ENCODE assay signal across 23 cellular contexts in genomic region chr6:149419696-149420404, GRCh38. TPM values are rescaled to one million over a fixed set of nuclear protein-coding genes. Genes with fewer than 3 reads are reported as not detected.
"Had no signal": no experiment of that assay in that cellular context is flagged by ENCODE, and none has a peak within 500 bp of the region (broad histone marks: within the 10 kb centered on the region; RNA-seq: fewer than 3 reads in every experiment).

No MANE protein-coding gene starts in this region.

- H3K9me3 Mint-ChIP-seq: activated naive CD4-positive, alpha-beta T cell treated with anti-CD3 and anti-CD28 coated beads, Interleukin-2, amount 50 U/mL, for 24 hours had no signal

- H3K27ac Mint-ChIP-seq: activated naive CD4-positive, alpha-beta T cell treated with anti-CD3 and anti-CD28 coated beads, Interleukin-2, amount 50 U/mL, for 24 hours had no signal

- DNase-seq: activated CD4-positive, alpha-beta T cell treated with anti-CD3 and anti-CD28 coated beads, Interleukin-2, amount 50 U/mL, for 1 hour; activated CD4-positive, CD25-positive, alpha-beta regulatory T cell; activated CD8-positive, alpha-beta memory T cell treated with anti-CD3 and anti-CD28 coated beads for 24 hours; activated CD8-positive, alpha-beta memory T cell treated with anti-CD3 and anti-CD28 coated beads, Interleukin-2, amount 50 U/mL, for 4 hours; activated gamma-delta T cell; cerebellar nuclear complex; hypothalamus; left cardiac atrium; ovary; psoas muscle; stimulated activated CD4-positive, alpha-beta T cell treated with anti-CD3 and anti-CD28 coated beads, Interleukin-4, amount 100 ng/mL, for 24 hours; stomach; T-helper 17 cell had no signal

- H3K27me3 ChIP-seq: breast epithelium, neutrophil, ovary, right atrium auricular region, stomach, suprapubic skin, tibial nerve had no signal

- H3K4me1 ChIP-seq: breast epithelium, right atrium auricular region, suprapubic skin had no signal

- H3K4me3 Mint-ChIP-seq: activated naive CD4-positive, alpha-beta T cell treated with anti-CD3 and anti-CD28 coated beads, Interleukin-2, amount 50 U/mL, for 24 hours; natural killer cell treated with Interleukin-12 subunit alpha and Interleukin-12 subunit beta and Interleukin-15 and Interleukin-18, amount 100 ng/mL, for 72 hours; T-helper 17 cell had no signal

- H3K4me3 ChIP-seq: breast epithelium, coronary artery, esophagus muscularis mucosa, ovary, psoas muscle, right atrium auricular region, stomach, suprapubic skin, tibial nerve had no signal

- H3K9me3 ChIP-seq: breast epithelium, esophagus muscularis mucosa, neutrophil, ovary, psoas muscle, right atrium auricular region, stomach, suprapubic skin, tibial nerve had no signal

- H3K36me3 ChIP-seq: breast epithelium, esophagus muscularis mucosa, neutrophil, ovary, right atrium auricular region, stomach, suprapubic skin had no signal

- H3K27ac ChIP-seq: breast epithelium, coronary artery, esophagus muscularis mucosa, neutrophil, ovary, psoas muscle, right atrium auricular region, stomach, suprapubic skin, tibial nerve had no signal

- H3K27me3 Mint-ChIP-seq: activated naive CD4-positive, alpha-beta T cell treated with anti-CD3 and anti-CD28 coated beads, Interleukin-2, amount 50 U/mL, for 24 hours; T-helper 17 cell had no signal

RNA-seq across cellular contexts. Expression of gene SUMO4, which starts 19.8 kb away (rescaled TPM):
- polyA plus RNA-seq: stomach, urinary bladder had no signal
